Comparison of ENCODE assay signal across 9 cellular contexts in the genomic region with DNA sequence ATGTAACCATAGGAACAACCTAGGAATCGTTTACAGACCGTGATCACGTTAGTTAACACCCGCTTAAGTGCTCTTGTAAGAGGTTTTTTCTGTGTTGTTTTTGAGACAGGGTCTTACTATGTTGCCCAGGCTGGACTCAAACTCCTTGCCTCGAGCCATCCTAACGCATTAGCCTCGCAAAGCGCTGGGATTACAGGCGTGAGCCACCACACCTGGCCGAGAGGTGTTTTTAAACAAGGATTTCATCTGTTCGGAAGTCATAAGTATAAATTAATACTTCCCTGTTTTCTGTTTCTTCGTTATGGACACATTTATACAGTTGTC. TPM values are rescaled to one million over a fixed set of nuclear protein-coding genes. Genes with fewer than 3 reads are reported as not detected.
DNase-seq lines count a peak whose midpoint lies in the region; ATAC-seq and TF ChIP-seq lines count a peak whose summit lies in the region.
"Had no signal": no experiment of that assay in that cellular context is flagged by ENCODE, and none has a peak within 500 bp of the region (broad histone marks: within the 10 kb centered on the region; RNA-seq: fewer than 3 reads in every experiment).

No MANE protein-coding gene starts in this region.

- H3K27ac Mint-ChIP-seq in activated CD4-positive, alpha-beta memory T cell treated with anti-CD3 and anti-CD28 coated beads for 36 hours = peak overlapping the region; percentile 20

- DNase-seq in NCI-H82 treated with DMSO at 0.1 percent for 48 hours (lab: John Stamatoyannopoulos, UW; ENCODE audit: unreplicated experiment) (peak; percentile 26), NCI-H82 (lab: John Stamatoyannopoulos, UW) (no peak), iPS-NIHi7 (ENCODE audit: extremely low spot score) (no peak), GM13977 (ENCODE audit: low spot score) (no peak)
- no peak for DNase-seq in activated CD4-positive, alpha-beta memory T cell treated with anti-CD3 and anti-CD28 coated beads for 36 hours
- DNase-seq: stimulated activated CD4-positive, alpha-beta T cell treated with anti-CD3 and anti-CD28 coated beads, Interleukin-4, amount 100 ng/mL, for 24 hours had no signal

- peaks cover 16% of the 10 kb centered on the region for H3K27me3 Mint-ChIP-seq in activated CD4-positive, alpha-beta memory T cell treated with anti-CD3 and anti-CD28 coated beads for 36 hours

- in situ Hi-C loops in GM13977 (cut with MboI; ENCODE audit: low pct_unique_long_range_greater_than_20kb, low sequenced_read_pairs, unreplicated experiment) = no loop called here

- no peaks in the 10 kb centered on the region for H3K9me3 ChIP-seq in iPS-15b (ENCODE audit: control insufficient read depth, insufficient read depth, low read length)
- H3K9me3 ChIP-seq in stomach smooth muscle (ENCODE audit: control insufficient read depth in 2 of 2, low read length in 2 of 2) = no peaks in the 10 kb centered on the region

- intact Hi-C loops in activated CD4-positive, alpha-beta memory T cell treated with anti-CD3 and anti-CD28 coated beads for 36 hours (cut with micrococcal nuclease) = loop anchor here (2.0 to 5.0 kb wide), 2 partner anchors 43 to 121 kb away; no protein-coding TSS in a partner anchor

- H3K9ac ChIP-seq in iPS-15b (ENCODE audit: low read depth, low read length) = peak overlapping the region; percentile 98
- H3K9ac ChIP-seq in stomach smooth muscle (ENCODE audit: low read length in 2 of 2) = peak overlapping the region; percentile 60 to 89

- H3K27me3 ChIP-seq in iPS-15b (ENCODE audit: control insufficient read depth, insufficient read depth, low read length) = no peaks in the 10 kb centered on the region
- no peaks in the 10 kb centered on the region for H3K27me3 ChIP-seq in stomach smooth muscle (ENCODE audit: control insufficient read depth in 1 of 2, insufficient read depth in 2 of 2, low read length in 2 of 2)

- no peaks in the 10 kb centered on the region for H3K36me3 Mint-ChIP-seq in activated CD4-positive, alpha-beta memory T cell treated with anti-CD3 and anti-CD28 coated beads for 36 hours

- POLR2A ChIA-PET in activated CD4-positive, alpha-beta memory T cell treated with anti-CD3 and anti-CD28 coated beads for 36 hours (lab: Charles Lee) = no interaction called here

- H3K9me3 Mint-ChIP-seq in activated CD4-positive, alpha-beta memory T cell treated with anti-CD3 and anti-CD28 coated beads for 36 hours = no peaks in the 10 kb centered on the region

- no peak for ATAC-seq in GM21390 (IDR thresholded peaks at IDR 0.05; ENCODE audit: unreplicated experiment)

- H3K4me3 Mint-ChIP-seq in activated CD4-positive, alpha-beta memory T cell treated with anti-CD3 and anti-CD28 coated beads for 36 hours = peak overlapping the region; percentile 85

- peaks cover 22% of the 10 kb centered on the region for H3K4me1 Mint-ChIP-seq in activated CD4-positive, alpha-beta memory T cell treated with anti-CD3 and anti-CD28 coated beads for 36 hours (ENCODE audit: low read depth)

- no peak for TF ChIP-seq CTCF in GM13977 (IDR thresholded peaks at IDR 0.05; ENCODE audit: extremely low read depth, insufficient read depth, missing control alignments)

- H3K36me3 ChIP-seq in iPS-15b (ENCODE audit: control insufficient read depth, insufficient read depth, low read length) (peaks cover 11% of the 10 kb centered on the region), stomach smooth muscle (ENCODE audit: control insufficient read depth in 2 of 2, insufficient read depth in 2 of 2, low read length in 2 of 2) (peaks cover 4 to 9% of the 10 kb centered on the region in 2 donors)

- CTCF ChIA-PET in activated CD4-positive, alpha-beta memory T cell treated with anti-CD3 and anti-CD28 coated beads for 36 hours (lab: Charles Lee) = interaction anchor here (1.6 kb wide), 1 partner anchor 43 kb away, joined by 4 read pairs; no protein-coding TSS in a partner anchor

- H3K4me1 ChIP-seq in iPS-15b (ENCODE audit: control insufficient read depth, insufficient read depth, low read length) = peaks cover 35% of the 10 kb centered on the region
- peaks cover 7% of the 10 kb centered on the region for H3K4me1 ChIP-seq in stomach smooth muscle (ENCODE audit: control insufficient read depth, insufficient read depth, low read length)

- peak overlapping the region; percentile 70 for H3K27ac ChIP-seq in stomach smooth muscle (ENCODE audit: low read length)

- H3K4me3 ChIP-seq in iPS-15b (ENCODE audit: low read depth, low read length) = peak overlapping the region; percentile 98
- H3K4me3 ChIP-seq in stomach smooth muscle (ENCODE audit: low read length in 2 of 2) = peak overlapping the region; percentile 66 to 97

RNA-seq across cellular contexts. Expression of gene MRS2, which starts 0.7 kb away (rescaled TPM):
- total RNA-seq in activated CD4-positive, alpha-beta memory T cell treated with anti-CD3 and anti-CD28 coated beads for 36 hours = 10 to 100 TPM; 20.0 to 23.4 TPM

RNA-seq across cellular contexts. Expression of gene DCDC2, which starts 45.6 kb away (rescaled TPM):
- under 1 TPM in 1 of 2 experiments, not detected in 1; 0.31 TPM for total RNA-seq in activated CD4-positive, alpha-beta memory T cell treated with anti-CD3 and anti-CD28 coated beads for 36 hours
